ENCODE assay signal across 20 cellular contexts in genomic region chr5:994821-995220, GRCh38. TPM values are rescaled to one million over a fixed set of nuclear protein-coding genes. Genes with fewer than 3 reads are reported as not detected.
A peak's percentile ranks its signal among the peaks of the same experiment; 100 is the strongest.
DNase-seq lines count a peak whose midpoint lies in the region; ATAC-seq and TF ChIP-seq lines count a peak whose summit lies in the region.
"Had no signal": no experiment of that assay in that cellular context is flagged by ENCODE, and none has a peak within 500 bp of the region (broad histone marks: within the 10 kb centered on the region; RNA-seq: fewer than 3 reads in every experiment).

No MANE protein-coding gene starts in this region.

- H3K27me3 ChIP-seq in ascending aorta: no peaks in the 10 kb centered on the region
- H3K27me3 ChIP-seq: gastroesophageal sphincter, SJSA1 had no signal

- no peaks in the 10 kb centered on the region for H3K9me3 ChIP-seq in ascending aorta
- H3K9me3 ChIP-seq: gastroesophageal sphincter, SJSA1 had no signal

- ATAC-seq in GM21737 (IDR thresholded peaks at IDR 0.05; ENCODE audit: unreplicated experiment) (no peak), HG03469 (IDR thresholded peaks at IDR 0.05; ENCODE audit: unreplicated experiment) (no peak)
- ATAC-seq: gastroesophageal sphincter, T-helper 17 cell had no signal

- H3K4me1 ChIP-seq in ascending aorta: no peaks in the 10 kb centered on the region

- TF ChIP-seq CTCF in ascending aorta (IDR thresholded peaks at IDR 0.05): no peak

- no peaks in the 10 kb centered on the region for H3K36me3 ChIP-seq in ascending aorta
- H3K36me3 ChIP-seq: gastroesophageal sphincter, SJSA1 had no signal

- DNase-seq in activated CD4-positive, CD25-positive, alpha-beta regulatory T cell treated with anti-CD3 and anti-CD28 coated beads, Interleukin-2, amount 50 U/mL, for 72 hours: peak; percentile 21
- no peak for DNase-seq in activated CD4-positive, CD25-positive, alpha-beta regulatory T cell (lab: John Stamatoyannopoulos, UW)
- DNase-seq in ELF-1 (ENCODE audit: low read depth, low spot score) (peak; percentile 22), ascending aorta (ENCODE audit: low spot score in 2 of 2) (peak; percentile 1 to 55), posterior vena cava (ENCODE audit: low spot score) (peak; percentile 76), NCI-H2029 (lab: John Stamatoyannopoulos, UW) (no peak)
- DNase-seq: activated CD4-positive, alpha-beta memory T cell treated with anti-CD3 and anti-CD28 coated beads for 36 hours; activated naive CD4-positive, alpha-beta T cell treated with Interleukin-2 at 50 U/mL for 16 hours; amygdala; caudate nucleus; KBM-7; midbrain; NCI-H187; NCI-H226; stimulated activated CD8-positive, alpha-beta memory T cell treated with anti-CD3 and anti-CD28 coated beads, Interleukin-4, amount 100 ng/mL, for 48 hours; T-helper 17 cell had no signal

- no peak overlapping the region for H3K4me3 ChIP-seq in ascending aorta
- H3K4me3 ChIP-seq: gastroesophageal sphincter, SJSA1 had no signal

- intact Hi-C loops in ascending aorta (cut with DNase I): no loop called here
- intact Hi-C loops in posterior vena cava (cut with DNase I): loop anchor here in 1 of 2 donors (5.0 kb wide), 1 partner anchor 803 kb away; the partner anchor contains the start of gene LRRC14B

- H3K27ac ChIP-seq in ascending aorta: no peak overlapping the region
- H3K27ac ChIP-seq: SJSA1 had no signal

RNA-seq across cellular contexts. Expression of gene NKD2, which starts 13.8 kb away (rescaled TPM):
- total RNA-seq in ascending aorta (6.5 TPM), posterior vena cava (1 to 10 TPM; 2.7 to 5.0 TPM)
- total RNA-seq: T-helper 17 cell had no signal

Comparison
In these comparisons a context has a peak if more than half of its experiments do, and no peak if none do; other contexts are left out.
1. DNase-seq: peak in activated CD4-positive, CD25-positive, alpha-beta regulatory T cell treated with anti-CD3 and anti-CD28 coated beads, Interleukin-2, amount 50 U/mL, for 72 hours (single experiment), ELF-1 (single experiment), ascending aorta (2 of 2) and posterior vena cava (single experiment); none in activated CD4-positive, CD25-positive, alpha-beta regulatory T cell (0 of 4) and NCI-H2029 (single experiment).